ENCODE assay signal across 1 cellular context in genomic region chr7:87398441-87398840, GRCh38.
TF ChIP-seq lines count a peak whose summit lies in the region.

No MANE protein-coding gene starts in this region.

TF ChIP-seq in A549, 52 proteins besides CTCF, POLR2A, EP300 and RAD21:
- no peak for TF ChIP-seq NPAS2 (CRISPR knock-in tag; IDR thresholded peaks at IDR 0.05; ENCODE audit: borderline replicate concordance)
- TF ChIP-seq SREBF2 (IDR thresholded peaks at IDR 0.05), result no peak
- no peak for TF ChIP-seq JUNB (IDR thresholded peaks at IDR 0.05)
- TF ChIP-seq RARB (CRISPR knock-in tag; IDR thresholded peaks at IDR 0.05), result no peak
- TF ChIP-seq GATA3 (IDR thresholded peaks at IDR 0.05; ENCODE audit: borderline replicate concordance), result no peak
- TF ChIP-seq USF2 (IDR thresholded peaks at IDR 0.05), result no peak
- TF ChIP-seq HOXB5 (CRISPR knock-in tag; IDR thresholded peaks at IDR 0.05), result no peak
- TF ChIP-seq MYC (IDR thresholded peaks at IDR 0.05; ENCODE audit: borderline replicate concordance, low read length), result no peak
- TF ChIP-seq RNF2 (IDR thresholded peaks at IDR 0.05; ENCODE audit: borderline replicate concordance, low read depth), result no peak
